In genomic region chr17:31522284-31522931, GRCh38 we compare ENCODE assay signal across 21 cellular contexts.
A peak's percentile ranks its signal among the peaks of the same experiment; 100 is the strongest.
DNase-seq lines count a peak whose midpoint lies in the region; ATAC-seq and TF ChIP-seq lines count a peak whose summit lies in the region.
"Had no signal": no experiment of that assay in that cellular context is flagged by ENCODE, and none has a peak within 500 bp of the region (broad histone marks: within the 10 kb centered on the region; RNA-seq: fewer than 3 reads in every experiment).

No MANE protein-coding gene starts in this region.

- no peak for TF ChIP-seq POLR2A in heart left ventricle (IDR thresholded peaks at IDR 0.05)

- CTCF ChIA-PET in activated CD4-positive, alpha-beta memory T cell treated with anti-CD3 and anti-CD28 coated beads for 36 hours (lab: Charles Lee) = interaction anchor here (1.3 to 10.1 kb wide), 6 partner anchors 11 to 149 kb away, joined by 3 to 144 read pairs (median 18); no protein-coding TSS in a partner anchor

- peak in 3 of 4 donors; percentile 7 to 51 (median 28) for ATAC-seq in heart left ventricle
- no peak for ATAC-seq in right cardiac atrium
- no peak for ATAC-seq in HG03280 (IDR thresholded peaks at IDR 0.05; ENCODE audit: unreplicated experiment)
- no peak for ATAC-seq in GM18870 (IDR thresholded peaks at IDR 0.05; ENCODE audit: unreplicated experiment)
- ATAC-seq: A549 had no signal

- no peaks in the 10 kb centered on the region for H3K27me3 Mint-ChIP-seq in activated CD4-positive, alpha-beta memory T cell treated with anti-CD3 and anti-CD28 coated beads for 36 hours
- H3K27me3 Mint-ChIP-seq: CD4-positive, alpha-beta memory T cell had no signal

- H3K27ac Mint-ChIP-seq in activated CD4-positive, alpha-beta memory T cell treated with anti-CD3 and anti-CD28 coated beads for 36 hours = no peak overlapping the region
- H3K27ac Mint-ChIP-seq: CD4-positive, alpha-beta memory T cell; H9 had no signal

- H3K36me3 ChIP-seq in heart left ventricle = peaks cover 0 to 8% (median 0%) of the 10 kb centered on the region in 9 donors
- no peaks in the 10 kb centered on the region for H3K36me3 ChIP-seq in left ventricle myocardium inferior
- H3K36me3 ChIP-seq: MG63 had no signal

- WGBS in heart left ventricle, 4 donors = 66 to 86% (median 78%) methylated on average over 12 to 16 of the region's 16 CpGs
- 90% methylated on average over 16 of the region's 16 CpGs for WGBS in right cardiac atrium

- H3K36me3 Mint-ChIP-seq in activated CD4-positive, alpha-beta memory T cell treated with anti-CD3 and anti-CD28 coated beads for 36 hours = peaks cover 29% of the 10 kb centered on the region

- intact Hi-C loops in heart left ventricle (cut with DNase I) = loop anchor here in 2 of 10 donors (5.0 kb wide), 1 partner anchor 135 kb away; no protein-coding TSS in a partner anchor
- intact Hi-C loops in right cardiac atrium (cut with DNase I) = loop anchor here in 2 of 4 donors (5.0 kb wide), 1 partner anchor 85 kb away; no protein-coding TSS in a partner anchor
- intact Hi-C loops in left ventricle myocardium inferior (cut with micrococcal nuclease) = loop anchor here (10.0 kb wide), 1 partner anchor 88 kb away; no protein-coding TSS in a partner anchor
- intact Hi-C loops in activated CD4-positive, alpha-beta memory T cell treated with anti-CD3 and anti-CD28 coated beads for 36 hours (cut with micrococcal nuclease) = loop anchor here (5.0 kb wide), 1 partner anchor 35 kb away; no protein-coding TSS in a partner anchor

- TF ChIP-seq CTCF in heart left ventricle (IDR thresholded peaks at IDR 0.05) (no peak), left ventricle myocardium inferior (IDR thresholded peaks at IDR 0.05; ENCODE audit: borderline replicate concordance) (peak; percentile 9)

- H3K9me3 ChIP-seq in heart left ventricle (peaks cover 0 to 3% (median 0%) of the 10 kb centered on the region in 12 donors), right cardiac atrium (ENCODE audit: control insufficient read depth, low read length) (no peaks in the 10 kb centered on the region), left ventricle myocardium inferior (replicated peaks) (peaks cover 4% of the 10 kb centered on the region)
- H3K9me3 ChIP-seq: A549, MG63 had no signal

- no peaks in the 10 kb centered on the region for H3K9me3 Mint-ChIP-seq in activated CD4-positive, alpha-beta memory T cell treated with anti-CD3 and anti-CD28 coated beads for 36 hours
- H3K9me3 Mint-ChIP-seq: CD4-positive, alpha-beta memory T cell; H9 had no signal

- peaks cover 0 to 12% (median 0%) of the 10 kb centered on the region in 12 donors for H3K4me1 ChIP-seq in heart left ventricle
- H3K4me1 ChIP-seq in right cardiac atrium (ENCODE audit: control insufficient read depth, insufficient read depth, low read length) = no peaks in the 10 kb centered on the region
- H3K4me1 ChIP-seq in left ventricle myocardium inferior = peaks cover 18% of the 10 kb centered on the region
- H3K4me1 ChIP-seq: A549 had no signal

- H3K27me3 ChIP-seq in heart left ventricle (no peaks in the 10 kb centered on the region), right cardiac atrium (ENCODE audit: control insufficient read depth, insufficient read depth) (no peaks in the 10 kb centered on the region), left ventricle myocardium inferior (ENCODE audit: low read depth) (no peaks in the 10 kb centered on the region)
- H3K27me3 ChIP-seq: BLaER1, MG63 had no signal

- POLR2A ChIA-PET in activated CD4-positive, alpha-beta memory T cell treated with anti-CD3 and anti-CD28 coated beads for 36 hours (lab: Charles Lee) = interaction anchor here (1.3 kb wide), 1 partner anchor 13 kb away, joined by 3 read pairs; no protein-coding TSS in a partner anchor

- no peak for DNase-seq in heart left ventricle
- DNase-seq in right cardiac atrium = no peak
- no peak for DNase-seq in left ventricle myocardium inferior
- peak; percentile 22 for DNase-seq in myocyte (ENCODE audit: low read depth)
- DNase-seq in substantia nigra (lab: John Stamatoyannopoulos, UW) = peak in 21 of 49 donors; percentile 2 to 75 (median 39)
- DNase-seq in activated CD4-positive, alpha-beta memory T cell treated with anti-CD3 and anti-CD28 coated beads for 36 hours = no peak
- DNase-seq: CD4-positive, alpha-beta memory T cell; DMS153; GDM1; Kasumi-1; MG63; NCI-H1048; NCI-H1436; NCI-H2029; NCI-H345; NCI-H524 treated with DMSO at 0.1 percent for 48 hours had no signal

- no peak overlapping the region for H3K4me3 ChIP-seq in heart left ventricle
- no peak overlapping the region for H3K4me3 ChIP-seq in right cardiac atrium (ENCODE audit: low read length)
- H3K4me3 ChIP-seq in left ventricle myocardium inferior = no peak overlapping the region
- H3K4me3 ChIP-seq: A549, BLaER1, MG63 had no signal

- H3K27ac ChIP-seq in heart left ventricle (no peak overlapping the region), right cardiac atrium (ENCODE audit: low read length) (no peak overlapping the region), left ventricle myocardium inferior (replicated peaks) (peak overlapping the region; percentile 2), substantia nigra (ENCODE audit: low read depth, low read length, poor library complexity, severe bottlenecking) (peak overlapping the region; percentile 9)
- H3K27ac ChIP-seq: A549, BLaER1 had no signal

- no peaks in the 10 kb centered on the region for H3K4me1 Mint-ChIP-seq in activated CD4-positive, alpha-beta memory T cell treated with anti-CD3 and anti-CD28 coated beads for 36 hours (ENCODE audit: low read depth)

- no peak overlapping the region for H3K4me3 Mint-ChIP-seq in activated CD4-positive, alpha-beta memory T cell treated with anti-CD3 and anti-CD28 coated beads for 36 hours
- H3K4me3 Mint-ChIP-seq: CD4-positive, alpha-beta memory T cell; H9 had no signal

Comparison
In these comparisons a context has a peak if more than half of its experiments do, and no peak if none do; other contexts are left out.
1. ATAC-seq: peak in heart left ventricle (3 of 4); none in right cardiac atrium (0 of 2), HG03280 (single experiment) and GM18870 (single experiment).
2. H3K27ac ChIP-seq: peak in left ventricle myocardium inferior (single experiment) and substantia nigra (single experiment); none in heart left ventricle (0 of 12) and right cardiac atrium (single experiment).